In genomic region chr16:29961479-29962343, GRCh38 we compare ENCODE assay signal across 8 cellular contexts. TPM values are rescaled to one million over a fixed set of nuclear protein-coding genes. Genes with fewer than 3 reads are reported as not detected.
DNase-seq lines count a peak whose midpoint lies in the region; ATAC-seq, FAIRE-seq and TF ChIP-seq lines count a peak whose summit lies in the region.

Gene TMEM219 (plus strand): TSS chr16:29962079. CDS start chr16:29963144, 1,065 bp downstream.

- DNase-seq in NCI-H1436 treated with DMSO at 0.1 percent for 48 hours (lab: John Stamatoyannopoulos, UW) (peak; percentile 24), amniotic stem cell (lab: John Stamatoyannopoulos, UW) (peak; percentile 75), left ventricle myocardium superior (peak; percentile 95), pulmonary artery endothelial cell (ENCODE audit: low read depth, low spot score) (no peak), urothelium cell line (ENCODE audit: low spot score) (peak; percentile 96)

- no peak for FAIRE-seq in urothelium cell line (lab: Jason Lieb, UNC)

- no peaks in the 10 kb centered on the region for H3K27me3 Mint-ChIP-seq in T-helper 1 cell treated with Interleukin-12 subunit alpha and Interleukin-12 subunit beta and Interleukin-4 antibody, amounts not matched to agents 30 μg/mL and 1 μg/mL, for 36 hours (ENCODE audit: low read depth)

- intact Hi-C loops in left ventricle myocardium superior (cut with micrococcal nuclease), result no loop called here

- H3K4me1 Mint-ChIP-seq in T-helper 1 cell treated with Interleukin-12 subunit alpha and Interleukin-12 subunit beta and Interleukin-4 antibody, amounts not matched to agents 30 μg/mL and 1 μg/mL, for 36 hours (ENCODE audit: low read depth), result peaks cover 17% of the 10 kb centered on the region

- peak; percentile 41; the same call in 2 of the 3 replicates for TF ChIP-seq CTCF in GM12872 (IDR thresholded peaks at IDR 0.05; ENCODE audit: insufficient read depth, low read depth, low read length)

- H3K36me3 Mint-ChIP-seq in T-helper 1 cell treated with Interleukin-12 subunit alpha and Interleukin-12 subunit beta and Interleukin-4 antibody, amounts not matched to agents 30 μg/mL and 1 μg/mL, for 36 hours (ENCODE audit: low read depth), result peaks cover 5% of the 10 kb centered on the region

- no peaks in the 10 kb centered on the region for H3K9me3 Mint-ChIP-seq in T-helper 1 cell treated with Interleukin-12 subunit alpha and Interleukin-12 subunit beta and Interleukin-4 antibody, amounts not matched to agents 30 μg/mL and 1 μg/mL, for 36 hours

- peak within 1 kb of the TSS; percentile 85 for H3K27ac Mint-ChIP-seq in T-helper 1 cell treated with Interleukin-12 subunit alpha and Interleukin-12 subunit beta and Interleukin-4 antibody, amounts not matched to agents 30 μg/mL and 1 μg/mL, for 36 hours

- ATAC-seq in HG02763 (IDR thresholded peaks at IDR 0.05; ENCODE audit: unreplicated experiment) (peak; percentile 89), left ventricle myocardium superior (peak; percentile 99)

- H3K4me3 Mint-ChIP-seq in T-helper 1 cell treated with Interleukin-12 subunit alpha and Interleukin-12 subunit beta and Interleukin-4 antibody, amounts not matched to agents 30 μg/mL and 1 μg/mL, for 36 hours, result peak within 1 kb of the TSS; percentile 86

RNA-seq across cellular contexts. Expression of gene TMEM219, which starts in this region (rescaled TPM):
- total RNA-seq in left ventricle myocardium superior (66.2 TPM), pulmonary artery endothelial cell (75.9 and 80.9 TPM in 2 replicates)
